23 cellular contexts compared by ENCODE assay signal in the genomic region with DNA sequence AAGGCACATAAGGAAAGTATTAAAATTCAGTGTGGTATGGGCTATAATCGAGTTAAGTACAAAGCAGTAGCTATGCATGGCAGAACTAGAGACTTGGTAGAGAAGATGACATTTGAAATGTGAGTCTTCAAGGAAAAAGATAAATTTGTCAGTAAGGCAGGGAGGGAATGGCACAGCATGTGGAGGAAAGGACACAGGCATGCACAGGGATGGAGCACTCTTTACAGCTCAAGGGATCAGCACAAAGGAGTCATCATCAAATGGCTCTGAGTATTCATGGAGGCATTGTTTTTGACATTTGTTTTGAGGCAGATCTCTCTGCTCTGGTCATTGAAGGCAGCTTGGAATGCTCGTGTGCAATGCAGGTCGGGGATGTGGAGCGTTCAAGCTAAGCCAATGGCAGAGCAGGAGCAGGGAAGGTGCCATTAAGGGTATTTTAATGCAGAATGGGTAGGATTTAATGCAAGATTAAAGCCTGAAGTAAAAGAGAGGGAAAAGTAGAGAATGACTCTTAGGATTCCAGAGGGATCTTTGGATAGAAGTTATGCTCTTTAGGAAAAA.
"Had no signal": no experiment of that assay in that cellular context is flagged by ENCODE, and none has a peak within 500 bp of the region (broad histone marks: within the 10 kb centered on the region; RNA-seq: fewer than 3 reads in every experiment).

No MANE protein-coding gene starts in this region.

- H3K4me3 Mint-ChIP-seq: IgD-negative memory B cell had no signal

- DNase-seq: KBM-7, MV-4-11, NCI-H1048, NCI-H1105, NCI-H1417, NCI-H1436 treated with DMSO at 0.1 percent for 48 hours, NCI-H1694, NCI-H187 treated with DMSO at 0.1 percent for 48 hours, NCI-H2081, NCI-H2107, NCI-H2227 treated with DMSO at 0.1 percent for 48 hours, NCI-H524, NCI-H526 treated with DMSO at 0.1 percent for 48 hours, NCI-H774, PC-3, SHP77, SK-N-SH, SW 1271 had no signal

- ATAC-seq: Panc1, PC-3 had no signal

- H3K9ac ChIP-seq: SK-N-SH had no signal

- FAIRE-seq: HTR-8/SVneo had no signal

- H3K9me3 ChIP-seq: SK-N-SH had no signal

- H3K27ac ChIP-seq: HL-60, RWPE1 had no signal

- H3K4me2 ChIP-seq: SK-N-SH had no signal
